Comparison of ENCODE assay signal across 20 cellular contexts in the genomic region with DNA sequence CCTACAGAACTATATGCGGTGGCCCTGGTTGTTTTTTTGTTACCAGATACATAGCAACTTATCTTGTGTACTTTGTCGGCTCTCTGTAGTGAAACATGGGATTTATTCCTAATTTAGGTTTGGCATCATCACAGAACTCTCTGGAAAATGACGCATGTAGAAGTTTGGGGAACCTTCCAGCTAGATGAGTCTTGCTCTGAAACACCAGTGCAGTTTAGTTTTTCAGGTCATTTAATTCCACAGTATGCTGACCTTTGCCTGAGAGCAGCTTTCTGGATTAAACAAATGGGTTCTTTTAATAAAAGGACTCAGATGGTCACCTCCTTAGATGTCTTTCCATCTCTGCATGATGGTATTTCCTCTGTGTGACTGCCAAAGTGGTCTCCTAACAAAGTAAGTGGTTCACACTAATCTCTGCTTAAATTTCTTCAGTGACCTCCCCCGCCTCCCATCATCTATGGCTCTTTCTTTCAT. TPM values are rescaled to one million over a fixed set of nuclear protein-coding genes. Genes with fewer than 3 reads are reported as not detected.
DNase-seq lines count a peak whose midpoint lies in the region; ATAC-seq and TF ChIP-seq lines count a peak whose summit lies in the region.
"Had no signal": no experiment of that assay in that cellular context is flagged by ENCODE, and none has a peak within 500 bp of the region (broad histone marks: within the 10 kb centered on the region; RNA-seq: fewer than 3 reads in every experiment).

No MANE protein-coding gene starts in this region.

- H3K4me1 Mint-ChIP-seq in naive thymus-derived CD8-positive, alpha-beta T cell: peaks cover 0 to 16% (median 3%) of the 10 kb centered on the region in 4 donors
- H3K4me1 Mint-ChIP-seq: stimulated activated effector memory CD8-positive, alpha-beta T cell treated with anti-CD3 and anti-CD28 coated beads, Interleukin-12 subunit alpha, Interleukin-12 subunit beta, amount 100 ng/mL, for 72 hours had no signal

- no peaks in the 10 kb centered on the region for H3K9me3 Mint-ChIP-seq in naive thymus-derived CD8-positive, alpha-beta T cell
- H3K9me3 Mint-ChIP-seq: activated T-helper 2 cell treated with anti-CD3 and anti-CD28 coated beads, Interferon-gamma antibody, Interleukin-2, Interleukin-4, amounts not matched to agents 10 μg/mL and 5 μg/mL and 100 μg/mL, durations not matched to agents 14 hours and 24 hours and 36 hours; CD4-positive, alpha-beta T cell; memory B cell; stimulated activated effector memory CD8-positive, alpha-beta T cell treated with anti-CD3 and anti-CD28 coated beads, Interleukin-12 subunit alpha, Interleukin-12 subunit beta, amount 100 ng/mL, for 72 hours had no signal

- WGBS in stomach, 5 donors: 68 to 83% (median 75%) methylated on average over 4 of the region's 4 CpGs

- no peak overlapping the region for H3K4me3 Mint-ChIP-seq in naive thymus-derived CD8-positive, alpha-beta T cell
- H3K4me3 Mint-ChIP-seq: activated CD8-positive, alpha-beta memory T cell treated with anti-CD3 and anti-CD28 coated beads, Interleukin-2, amount 10 ng/mL, durations not matched to agents 7 days and 5 days; CD4-positive, alpha-beta T cell; immature natural killer cell; memory B cell; stimulated activated effector memory CD8-positive, alpha-beta T cell treated with anti-CD3 and anti-CD28 coated beads, Interleukin-12 subunit alpha, Interleukin-12 subunit beta, amount 100 ng/mL, for 72 hours had no signal

- H3K36me3 ChIP-seq in stomach: no peaks in the 10 kb centered on the region
- H3K36me3 ChIP-seq: thyroid gland had no signal

- TF ChIP-seq POLR2A in stomach (IDR thresholded peaks at IDR 0.05): no peak

- POLR2A ChIA-PET in naive thymus-derived CD8-positive, alpha-beta T cell (lab: Charles Lee): no interaction called here

- H3K9me3 ChIP-seq in stomach: no peaks in the 10 kb centered on the region
- H3K9me3 ChIP-seq: psoas muscle, thyroid gland had no signal

- no peak overlapping the region for H3K27ac Mint-ChIP-seq in naive thymus-derived CD8-positive, alpha-beta T cell
- H3K27ac Mint-ChIP-seq: activated CD8-positive, alpha-beta memory T cell treated with anti-CD3 and anti-CD28 coated beads, Interleukin-2, amount 10 ng/mL, durations not matched to agents 7 days and 5 days; activated T-helper 2 cell treated with anti-CD3 and anti-CD28 coated beads, Interferon-gamma antibody, Interleukin-2, Interleukin-4, amounts not matched to agents 10 μg/mL and 5 μg/mL and 100 μg/mL, durations not matched to agents 14 hours and 24 hours and 36 hours; CD4-positive, alpha-beta T cell; immature natural killer cell; memory B cell; stimulated activated effector memory CD8-positive, alpha-beta T cell treated with anti-CD3 and anti-CD28 coated beads, Interleukin-12 subunit alpha, Interleukin-12 subunit beta, amount 100 ng/mL, for 72 hours had no signal

- no peak for TF ChIP-seq EP300 in stomach (IDR thresholded peaks at IDR 0.05)

- in situ Hi-C loops in SK-MEL-5 (cut with HindIII; ENCODE audit: low pct_unique_long_range_greater_than_20kb, low sequenced_read_pairs): no loop called here

- peak overlapping the region in 3 of 5 donors; percentile 11 to 47 (median 38) for H3K27ac ChIP-seq in stomach
- H3K27ac ChIP-seq: psoas muscle, SK-N-MC, thyroid gland had no signal

- no peak for ATAC-seq in naive thymus-derived CD8-positive, alpha-beta T cell
- no peak for ATAC-seq in HG02642 (IDR thresholded peaks at IDR 0.05; ENCODE audit: poor library complexity, unreplicated experiment)
- ATAC-seq: activated CD8-positive, alpha-beta memory T cell treated with anti-CD3 and anti-CD28 coated beads, Interleukin-2, amount 10 ng/mL, durations not matched to agents 7 days and 5 days; stimulated activated effector memory CD8-positive, alpha-beta T cell treated with anti-CD3 and anti-CD28 coated beads, Interleukin-12 subunit alpha, Interleukin-12 subunit beta, amount 100 ng/mL, for 72 hours had no signal

- H3K27me3 ChIP-seq in stomach: no peaks in the 10 kb centered on the region
- H3K27me3 ChIP-seq: thyroid gland had no signal

- DNase-seq in NCI-H2227 treated with DMSO at 0.1 percent for 48 hours (lab: John Stamatoyannopoulos, UW) (peak; percentile 58), NCI-H2227 (lab: John Stamatoyannopoulos, UW; ENCODE audit: unreplicated experiment) (no peak), SK-MEL-5 (ENCODE audit: low read depth, low spot score) (peak; percentile 35), fibroblast of the aortic adventitia (ENCODE audit: low read depth) (peak; percentile 76), stomach (no peak), DMS79 (lab: John Stamatoyannopoulos, UW) (no peak)
- DNase-seq in naive thymus-derived CD8-positive, alpha-beta T cell: no peak
- DNase-seq: 8988T; activated CD8-positive, alpha-beta memory T cell treated with anti-CD3 and anti-CD28 coated beads, Interleukin-2, amount 10 ng/mL, durations not matched to agents 7 days and 5 days; CD4-positive, alpha-beta T cell; DND-41; immature natural killer cell; psoas muscle; T-helper 9 cell; thyroid gland had no signal

- peaks cover 0 to 12% (median 3%) of the 10 kb centered on the region in 4 donors for H3K4me1 ChIP-seq in stomach
- H3K4me1 ChIP-seq: psoas muscle, thyroid gland had no signal

- H3K4me3 ChIP-seq in fibroblast of the aortic adventitia (ENCODE audit: low read depth, low read length): no peak overlapping the region
- no peak overlapping the region for H3K4me3 ChIP-seq in stomach
- H3K4me3 ChIP-seq: psoas muscle, SK-N-MC, thyroid gland had no signal

- H3K36me3 Mint-ChIP-seq in naive thymus-derived CD8-positive, alpha-beta T cell: no peaks in the 10 kb centered on the region
- H3K36me3 Mint-ChIP-seq: activated CD8-positive, alpha-beta memory T cell treated with anti-CD3 and anti-CD28 coated beads, Interleukin-2, amount 10 ng/mL, durations not matched to agents 7 days and 5 days; immature natural killer cell; memory B cell; stimulated activated effector memory CD8-positive, alpha-beta T cell treated with anti-CD3 and anti-CD28 coated beads, Interleukin-12 subunit alpha, Interleukin-12 subunit beta, amount 100 ng/mL, for 72 hours had no signal

- intact Hi-C loops in stomach (cut with DNase I; ENCODE audit: low total_unique reads): no loop called here

- TF ChIP-seq CTCF in fibroblast of the aortic adventitia (IDR thresholded peaks at IDR 0.05; ENCODE audit: insufficient read depth, low read length): no peak
- no peak for TF ChIP-seq CTCF in stomach (IDR thresholded peaks at IDR 0.05)

- H3K27me3 Mint-ChIP-seq in naive thymus-derived CD8-positive, alpha-beta T cell: peaks cover 0 to 4% (median 0%) of the 10 kb centered on the region in 5 donors
- H3K27me3 Mint-ChIP-seq: CD4-positive, alpha-beta T cell had no signal

RNA-seq across cellular contexts. Expression of a gene that starts 39.9 kb away (rescaled TPM):
- total RNA-seq in SK-MEL-5 (2014; rRNA removed; shearing (Covaris generic)): 1.3 and 1.8 TPM in 2 replicates
- polyA plus RNA-seq in SK-MEL-5 (2015; cell fraction: cytosol; rRNA removed): 1.3 and 1.5 TPM in 2 replicates
- polyA plus RNA-seq in SK-MEL-5 (2015; cell fraction: nucleus; rRNA removed): 0.92 and 2.4 TPM in 2 replicates
- total RNA-seq in fibroblast of the aortic adventitia (ENCODE audit: low replicate concordance) (0.09 and 0.33 TPM in 2 replicates), stomach (under 1 TPM in 1 of 5 donors, not detected in 4; 0.37 TPM)
- under 1 TPM in 1 of 3 donors, not detected in 2; 0.05 TPM for polyA plus RNA-seq in stomach
- total RNA-seq in naive thymus-derived CD8-positive, alpha-beta T cell: not detected
- polyA plus RNA-seq in naive thymus-derived CD8-positive, alpha-beta T cell: not detected
- total RNA-seq: CD4-positive, alpha-beta T cell had no signal
- polyA plus RNA-seq: immature natural killer cell, psoas muscle had no signal

Comparison
In these comparisons a context has a peak if more than half of its experiments do, and no peak if none do; other contexts are left out.
1. DNase-seq: peak in NCI-H2227 treated with DMSO at 0.1 percent for 48 hours (single experiment), SK-MEL-5 (single experiment) and fibroblast of the aortic adventitia (single experiment); none in NCI-H2227 (single experiment), stomach (single experiment), naive thymus-derived CD8-positive, alpha-beta T cell (0 of 10) and DMS79 (single experiment).